Comparison of ENCODE assay signal across 7 cellular contexts in the genomic region with DNA sequence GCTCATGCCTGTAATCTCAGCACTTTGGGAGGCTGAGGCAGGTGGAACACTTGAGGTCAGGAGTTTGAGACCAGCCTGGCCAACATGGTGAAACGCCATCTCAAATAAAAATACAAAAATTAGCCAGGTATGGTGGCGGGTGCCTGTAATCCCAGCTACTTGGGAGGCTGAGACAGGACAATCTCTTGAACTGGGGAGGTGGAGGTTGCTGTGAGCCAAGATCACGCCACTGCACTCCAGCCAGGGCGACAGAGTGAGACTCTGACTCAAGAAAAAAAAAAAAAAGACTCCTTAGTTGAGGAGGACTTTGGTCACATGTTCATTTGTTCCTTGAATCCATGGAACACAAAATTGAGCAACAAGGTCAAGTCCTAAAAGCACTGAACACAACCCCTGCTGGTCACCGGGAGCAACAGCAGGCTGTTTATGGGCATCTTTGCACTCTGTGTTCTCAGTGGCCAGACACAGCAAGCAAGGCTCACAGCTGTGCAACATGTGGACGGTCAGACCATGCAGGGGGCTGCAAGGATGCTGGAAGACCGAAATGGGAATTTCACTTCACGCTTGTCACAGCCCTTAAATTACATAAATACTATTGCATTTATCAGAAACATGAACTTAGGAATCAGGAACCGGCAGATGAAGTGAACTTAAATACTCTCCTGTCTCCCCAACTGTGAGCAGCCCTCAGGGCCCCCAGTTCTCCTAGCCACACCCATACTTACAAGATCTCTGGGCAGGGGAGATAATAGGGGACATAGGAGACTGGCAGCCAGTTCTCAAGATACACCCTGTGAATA. TPM values are rescaled to one million over a fixed set of nuclear protein-coding genes. Genes with fewer than 3 reads are reported as not detected.
DNase-seq lines count a peak whose midpoint lies in the region; ATAC-seq, FAIRE-seq and TF ChIP-seq lines count a peak whose summit lies in the region.

No MANE protein-coding gene starts in this region.

- peak; percentile 90 for ATAC-seq in GM12878
- peak; percentile 66 for ATAC-seq in stimulated activated effector memory CD8-positive, alpha-beta T cell treated with anti-CD3 and anti-CD28 coated beads, Interleukin-12 subunit alpha, Interleukin-12 subunit beta, amount 100 ng/mL, for 72 hours
- no peak for ATAC-seq in GM21737 (IDR thresholded peaks at IDR 0.05; ENCODE audit: unreplicated experiment)

- in situ Hi-C loops in GM12878 (cut with MboI): no loop called here

- FAIRE-seq in GM12878 (lab: Jason Lieb, UNC) (peak; percentile 97), islet of Langerhans (lab: Jason Lieb, UNC) (peak; percentile 49)

- peak overlapping the region; percentile 35 for H3K4me3 Mint-ChIP-seq in stimulated activated effector memory CD8-positive, alpha-beta T cell treated with anti-CD3 and anti-CD28 coated beads, Interleukin-12 subunit alpha, Interleukin-12 subunit beta, amount 100 ng/mL, for 72 hours

- H3K4me1 ChIP-seq in GM12878 (ENCODE audit: control insufficient read depth, insufficient read depth, low read length): peaks cover 3% of the 10 kb centered on the region

- peak; percentile 37 for TF ChIP-seq RAD21 in GM12878 (IDR thresholded peaks at IDR 0.05; ENCODE audit: insufficient read depth, low read depth, low read length)

- no peaks in the 10 kb centered on the region for H3K9me3 ChIP-seq in GM12878 (replicated peaks; ENCODE audit: control insufficient read depth, insufficient read depth, low read length)

- no peak overlapping the region for H3K27ac Mint-ChIP-seq in stimulated activated effector memory CD8-positive, alpha-beta T cell treated with anti-CD3 and anti-CD28 coated beads, Interleukin-12 subunit alpha, Interleukin-12 subunit beta, amount 100 ng/mL, for 72 hours

- no peak for TF ChIP-seq POLR2A in GM12878 (IDR thresholded peaks at IDR 0.05; ENCODE audit: low read depth, low read length)

- intact Hi-C loops in GM12878 (cut with micrococcal nuclease; ENCODE audit: unreplicated experiment): no loop called here

- peaks cover 6% of the 10 kb centered on the region for H3K36me3 Mint-ChIP-seq in stimulated activated effector memory CD8-positive, alpha-beta T cell treated with anti-CD3 and anti-CD28 coated beads, Interleukin-12 subunit alpha, Interleukin-12 subunit beta, amount 100 ng/mL, for 72 hours

- H3K4me1 Mint-ChIP-seq in stimulated activated effector memory CD8-positive, alpha-beta T cell treated with anti-CD3 and anti-CD28 coated beads, Interleukin-12 subunit alpha, Interleukin-12 subunit beta, amount 100 ng/mL, for 72 hours: peaks cover 11% of the 10 kb centered on the region

- no peaks in the 10 kb centered on the region for H3K27me3 ChIP-seq in GM12878 (replicated peaks in 1 of 2; ENCODE audit: control insufficient read depth in 2 of 2, insufficient read depth in 2 of 2, low read length in 1 of 2)

- 22% methylated on average over 8 of the region's 9 CpGs for WGBS in GM12878 (ENCODE audit: insufficient coverage, insufficient replicate concordance, low lambda C conversion rate, missing lambda C conversion rate)

- H3K4me2 ChIP-seq in GM12878 (ENCODE audit: control insufficient read depth, insufficient read depth): no peak overlapping the region

- TF ChIP-seq EP300 in GM12878 (IDR thresholded peaks at IDR 0.05; ENCODE audit: borderline replicate concordance in 1 of 2, control insufficient read depth in 1 of 2, low read depth in 2 of 2, low read length in 2 of 2): no peak

- no peak overlapping the region for H3K9ac ChIP-seq in GM12878 (ENCODE audit: control insufficient read depth, insufficient read depth, low read length)

- H3K4me3 ChIP-seq in GM12878: no peak overlapping the region

- SMC1A ChIA-PET in GM12878 (lab: Charles Lee; ENCODE audit: uncharacterized antibody, unreplicated experiment): no interaction called here

- H3K27ac ChIP-seq in GM12878 (ENCODE audit: control insufficient read depth, insufficient read depth): no peak overlapping the region

- POLR2A ChIA-PET in GM12878 (lab: Charles Lee): no interaction called here

- RAD21 ChIA-PET in GM12878 (lab: Charles Lee; ENCODE audit: unreplicated experiment): no interaction called here

- peak; percentile 64 to 90 (median 83) for TF ChIP-seq CTCF in GM12878 (IDR thresholded peaks at IDR 0.05 in 2 of 3, conservative IDR thresholded peaks at IDR 0.05 in 1 of 3; ENCODE audit: control insufficient read depth in 2 of 3, extremely low read depth in 1 of 3, insufficient read depth in 1 of 3, low read depth in 3 of 3, low read length in 3 of 3)

- H2AFZ ChIP-seq in GM12878 (ENCODE audit: control insufficient read depth, low read depth, low read length): no peak overlapping the region

- H3K9me3 Mint-ChIP-seq in stimulated activated effector memory CD8-positive, alpha-beta T cell treated with anti-CD3 and anti-CD28 coated beads, Interleukin-12 subunit alpha, Interleukin-12 subunit beta, amount 100 ng/mL, for 72 hours: no peaks in the 10 kb centered on the region

- H4K20me1 ChIP-seq in GM12878 (ENCODE audit: control insufficient read depth, insufficient read depth): no peaks in the 10 kb centered on the region

- no peaks in the 10 kb centered on the region for H3K36me3 ChIP-seq in GM12878 (ENCODE audit: control insufficient read depth in 2 of 2, insufficient read depth in 2 of 2, low read length in 1 of 2)

- CTCF ChIA-PET in GM12878 (lab: Yijun Ruan, JAX): interaction anchor here (1.1 to 1.5 kb wide), 5 partner anchors 12 to 210 kb away, joined by 3 to 5 read pairs (median 4); no protein-coding TSS in a partner anchor

- no TSS peak for BruUV-seq in GM12878 (replicated peaks; lab: Mats Ljungman, UMichigan)

- DNase-seq in EL: peak; percentile 65
- peak; percentile 46 for DNase-seq in HT1080 (ENCODE audit: low read depth)
- peak; percentile 77 for DNase-seq in RPMI8226
- DNase-seq in GM12878 (ENCODE audit: low read depth, low spot score): no peak
- no peak for DNase-seq in stimulated activated effector memory CD8-positive, alpha-beta T cell treated with anti-CD3 and anti-CD28 coated beads, Interleukin-12 subunit alpha, Interleukin-12 subunit beta, amount 100 ng/mL, for 72 hours (ENCODE audit: low spot score in 2 of 2)

- H3K79me2 ChIP-seq in GM12878 (ENCODE audit: control insufficient read depth, insufficient read depth, low read length): no peaks in the 10 kb centered on the region

RNA-seq across cellular contexts. Expression of a gene that starts 2.8 kb away (rescaled TPM):
- 0.13 and 0.21 TPM in 2 replicates for total RNA-seq in HT1080 (2014; rRNA removed; shearing (Covaris generic))
- not detected in 2 replicates for polyA plus RNA-seq in HT1080 (2015; cell fraction: cytosol; rRNA removed)
- 0.24 TPM in 1 of 2 replicates, not detected in the other for polyA plus RNA-seq in HT1080 (2015; cell fraction: nucleus; rRNA removed)
- 19.1 and 27.5 TPM in 2 replicates for total RNA-seq in GM12878 (2013; cell fraction: nucleolus; rRNA removed)
- total RNA-seq in GM12878 (2014; rRNA removed) (0.68 and 1.5 TPM in 2 replicates), GM12878 (2014; rRNA removed; fragmentation: Illumina TruSeq; extraction: Trizol) (0.45 and 0.74 TPM in 2 replicates), GM12878 (2021) (1.3 and 1.4 TPM in 2 replicates)
- 0.30 TPM for polyA plus RNA-seq in GM12878 (2011; ENCODE audit: low read depth)
- polyA plus RNA-seq in GM12878 (2011; rRNA removed) (0.59 and 1.8 TPM in 2 replicates), GM12878 (2014; fragmentation: Illumina TruSeq; extraction: Trizol) (0.33 and 0.53 TPM in 2 replicates), GM12878 (2014; fragmentation: Nextera tagmentation; extraction: Ambion mirVana) (under 1 TPM; 0.08 to 0.11 TPM), GM12878 (2014; rRNA removed) (1.4 and 1.9 TPM in 2 replicates), GM12878 (2016; fragmentation: Nextera tagmentation; extraction: Ambion mirVana) (under 1 TPM; 0.12 to 0.28 TPM)
- polyA plus RNA-seq in GM12878 (2011; cell fraction: cytosol; rRNA removed): 1.8 and 2.2 TPM in 2 replicates
- polyA plus RNA-seq in GM12878 (2011; cell fraction: nucleus; rRNA removed): 5.1 and 5.4 TPM in 2 replicates
- polyA plus RNA-seq in GM12878 (2012): 1.1 and 1.6 TPM in 2 replicates
- 3.3 and 4.6 TPM in 2 replicates for polyA minus RNA-seq in GM12878 (2011; rRNA and poly(A)+ RNA removed)
- 1.5 and 2.1 TPM in 2 replicates for polyA minus RNA-seq in GM12878 (2011; cell fraction: cytosol; rRNA and poly(A)+ RNA removed)
- polyA minus RNA-seq in GM12878 (2011; cell fraction: nucleus; rRNA and poly(A)+ RNA removed): 4.8 and 6.5 TPM in 2 replicates

RNA-seq across cellular contexts. Expression of a gene that starts 39.9 kb away (rescaled TPM):
- total RNA-seq in HT1080 (2014; rRNA removed; shearing (Covaris generic)): 20.9 and 23.4 TPM in 2 replicates
- polyA plus RNA-seq in HT1080 (2015; cell fraction: cytosol; rRNA removed): 26.8 and 29.2 TPM in 2 replicates
- 67.4 and 82.9 TPM in 2 replicates for polyA plus RNA-seq in HT1080 (2015; cell fraction: nucleus; rRNA removed)
- total RNA-seq in GM12878 (2013; cell fraction: nucleolus; rRNA removed): 87.1 and 89.7 TPM in 2 replicates
- 29.7 and 34.1 TPM in 2 replicates for total RNA-seq in GM12878 (2014; rRNA removed)
- total RNA-seq in GM12878 (2014; rRNA removed; fragmentation: Illumina TruSeq; extraction: Trizol): 17.4 and 19.3 TPM in 2 replicates
- 30.1 and 33.3 TPM in 2 replicates for total RNA-seq in GM12878 (2021)
- 15.0 TPM for polyA plus RNA-seq in GM12878 (2011; ENCODE audit: low read depth)
- polyA plus RNA-seq in GM12878 (2011; rRNA removed): 33.7 and 48.6 TPM in 2 replicates
- polyA plus RNA-seq in GM12878 (2011; cell fraction: cytosol; rRNA removed): 56.3 and 59.0 TPM in 2 replicates
- 264 and 316 TPM in 2 replicates for polyA plus RNA-seq in GM12878 (2011; cell fraction: nucleus; rRNA removed)
- polyA plus RNA-seq in GM12878 (2012): 22.6 and 37.4 TPM in 2 replicates
- 8.4 and 23.1 TPM in 2 replicates for polyA plus RNA-seq in GM12878 (2014; fragmentation: Illumina TruSeq; extraction: Trizol)
- 1 to 10 TPM; 1.3 to 2.0 TPM for polyA plus RNA-seq in GM12878 (2014; fragmentation: Nextera tagmentation; extraction: Ambion mirVana)
- 43.7 and 49.3 TPM in 2 replicates for polyA plus RNA-seq in GM12878 (2014; rRNA removed)
- polyA plus RNA-seq in GM12878 (2016; fragmentation: Nextera tagmentation; extraction: Ambion mirVana): 10 to 100 TPM in 1 of 2 experiments, 1 to 10 TPM in 1; 7.6 to 13.3 TPM
- polyA minus RNA-seq in GM12878 (2011; rRNA and poly(A)+ RNA removed): 22.2 and 36.1 TPM in 2 replicates
- polyA minus RNA-seq in GM12878 (2011; cell fraction: cytosol; rRNA and poly(A)+ RNA removed): 9.8 and 20.6 TPM in 2 replicates
- 38.2 and 39.3 TPM in 2 replicates for polyA minus RNA-seq in GM12878 (2011; cell fraction: nucleus; rRNA and poly(A)+ RNA removed)

RNA-seq across cellular contexts. Expression of a gene that starts 48.1 kb away (rescaled TPM):
- total RNA-seq in HT1080 (2014; rRNA removed; shearing (Covaris generic)): not detected in 2 replicates
- not detected in 2 replicates for polyA plus RNA-seq in HT1080 (2015; cell fraction: cytosol; rRNA removed)
- polyA plus RNA-seq in HT1080 (2015; cell fraction: nucleus; rRNA removed): not detected in 2 replicates
- not detected in 2 replicates for total RNA-seq in GM12878 (2013; cell fraction: nucleolus; rRNA removed)
- total RNA-seq in GM12878 (2014; rRNA removed): not detected in 2 replicates
- total RNA-seq in GM12878 (2014; rRNA removed; fragmentation: Illumina TruSeq; extraction: Trizol): not detected in 2 replicates
- not detected in 2 replicates for total RNA-seq in GM12878 (2021)
- not detected for polyA plus RNA-seq in GM12878 (2011; ENCODE audit: low read depth)
- not detected in 2 replicates for polyA plus RNA-seq in GM12878 (2011; rRNA removed)
- polyA plus RNA-seq in GM12878 (2011; cell fraction: cytosol; rRNA removed): not detected in 2 replicates
- not detected in 2 replicates for polyA plus RNA-seq in GM12878 (2011; cell fraction: nucleus; rRNA removed)
- polyA plus RNA-seq in GM12878 (2012): not detected in 2 replicates
- polyA plus RNA-seq in GM12878 (2014; fragmentation: Illumina TruSeq; extraction: Trizol): not detected in 2 replicates
- not detected for polyA plus RNA-seq in GM12878 (2014; fragmentation: Nextera tagmentation; extraction: Ambion mirVana)
- not detected in 2 replicates for polyA plus RNA-seq in GM12878 (2014; rRNA removed)
- polyA plus RNA-seq in GM12878 (2016; fragmentation: Nextera tagmentation; extraction: Ambion mirVana): not detected
- not detected in 2 replicates for polyA minus RNA-seq in GM12878 (2011; rRNA and poly(A)+ RNA removed)
- polyA minus RNA-seq in GM12878 (2011; cell fraction: cytosol; rRNA and poly(A)+ RNA removed): not detected in 2 replicates
- polyA minus RNA-seq in GM12878 (2011; cell fraction: nucleus; rRNA and poly(A)+ RNA removed): not detected in 2 replicates

Comparison
In these comparisons a context has a peak if more than half of its experiments do, and no peak if none do; other contexts are left out.
1. DNase-seq: peak in EL (single experiment), HT1080 (single experiment) and RPMI8226 (single experiment); none in GM12878 (single experiment) and stimulated activated effector memory CD8-positive, alpha-beta T cell treated with anti-CD3 and anti-CD28 coated beads, Interleukin-12 subunit alpha, Interleukin-12 subunit beta, amount 100 ng/mL, for 72 hours (0 of 2).